26 cellular contexts compared by ENCODE assay signal in genomic region chr1:5370321-5370720, GRCh38.
DNase-seq lines count a peak whose midpoint lies in the region; ATAC-seq, FAIRE-seq and TF ChIP-seq lines count a peak whose summit lies in the region.
"Had no signal": no experiment of that assay in that cellular context is flagged by ENCODE, and none has a peak within 500 bp of the region (broad histone marks: within the 10 kb centered on the region; RNA-seq: fewer than 3 reads in every experiment).

No MANE protein-coding gene starts in this region.

- peaks cover 17% of the 10 kb centered on the region for H3K9me3 Mint-ChIP-seq in activated CD4-positive, alpha-beta T cell treated with anti-CD3 and anti-CD28 coated beads, Interleukin-2, amount 10 ng/mL, durations not matched to agents 24 days and 14 days
- peaks cover 11% of the 10 kb centered on the region for H3K9me3 Mint-ChIP-seq in CD4-positive, alpha-beta T cell
- H3K9me3 Mint-ChIP-seq in T-helper 1 cell treated with Interleukin-12 subunit alpha and Interleukin-12 subunit beta and Interleukin-4 antibody, amounts not matched to agents 30 μg/mL and 1 μg/mL, for 36 hours = peaks cover 10% of the 10 kb centered on the region

- H3K9me3 ChIP-seq in CD4-positive, alpha-beta T cell (ENCODE audit: control insufficient read depth, low read length) = peaks cover 7% of the 10 kb centered on the region
- H3K9me3 ChIP-seq in right cardiac atrium (ENCODE audit: control insufficient read depth, low read length) = peaks cover 1% of the 10 kb centered on the region
- H3K9me3 ChIP-seq: A549 had no signal

- POLR2A ChIA-PET in CD4-positive, alpha-beta T cell (lab: Charles Lee) = interaction anchor here (0.6 to 2.1 kb wide), 3 partner anchors 11 to 44 kb away, joined by 4 to 6 read pairs (median 5); no protein-coding TSS in a partner anchor

- no peak for TF ChIP-seq CTCF in CD4-positive, alpha-beta T cell (IDR thresholded peaks at IDR 0.05)
- TF ChIP-seq CTCF in bronchial epithelial cell (IDR thresholded peaks at IDR 0.05; ENCODE audit: insufficient read depth, low read length, severe bottlenecking) = no peak

- CTCF ChIA-PET in CD4-positive, alpha-beta T cell (lab: Charles Lee) = no interaction called here

- peak; percentile 43 for ATAC-seq in CD4-positive, alpha-beta T cell (ENCODE audit: poor library complexity)
- ATAC-seq in GM19452 (IDR thresholded peaks at IDR 0.05; ENCODE audit: unreplicated experiment) (no peak), right cardiac atrium (no peak)
- ATAC-seq: A549, heart left ventricle, left colon had no signal

- WGBS in right cardiac atrium = 75% methylated on average over 3 of the region's 3 CpGs

- H3K4me1 Mint-ChIP-seq in activated CD4-positive, alpha-beta T cell treated with anti-CD3 and anti-CD28 coated beads, Interleukin-2, amount 10 ng/mL, durations not matched to agents 24 days and 14 days = peaks cover 17% of the 10 kb centered on the region
- peaks cover 17% of the 10 kb centered on the region for H3K4me1 Mint-ChIP-seq in CD4-positive, alpha-beta T cell (ENCODE audit: low read depth)
- H3K4me1 Mint-ChIP-seq in T-helper 1 cell treated with Interleukin-12 subunit alpha and Interleukin-12 subunit beta and Interleukin-4 antibody, amounts not matched to agents 30 μg/mL and 1 μg/mL, for 36 hours (ENCODE audit: low read depth) = peaks cover 19% of the 10 kb centered on the region
- H3K4me1 Mint-ChIP-seq: B cell, memory B cell had no signal

- H3K27me3 ChIP-seq in CD4-positive, alpha-beta T cell (ENCODE audit: control insufficient read depth, insufficient read depth, low read length) = no peaks in the 10 kb centered on the region
- H3K27me3 ChIP-seq in bronchial epithelial cell (ENCODE audit: control insufficient read depth, insufficient read depth, low read length) (no peaks in the 10 kb centered on the region), right cardiac atrium (ENCODE audit: control insufficient read depth, insufficient read depth) (no peaks in the 10 kb centered on the region)
- H3K27me3 ChIP-seq: cardiac muscle cell had no signal

- H3K4me1 ChIP-seq in right cardiac atrium (ENCODE audit: control insufficient read depth, insufficient read depth, low read length) = no peaks in the 10 kb centered on the region
- H3K4me1 ChIP-seq: A549, heart left ventricle, spleen had no signal

- DNase-seq in activated CD4-positive, alpha-beta T cell treated with anti-CD3 and anti-CD28 coated beads, Interleukin-2, amount 10 ng/mL, durations not matched to agents 24 days and 14 days = peak; percentile 73
- DNase-seq in activated CD4-positive, alpha-beta T cell treated with anti-CD3 and anti-CD28 coated beads, Interleukin-2, amount 50 U/mL, for 4 hours = no peak
- DNase-seq in CD4-positive, alpha-beta T cell = peak in 4 of 10 experiments; percentile 6 to 33 (median 19)
- DNase-seq in bronchial epithelial cell (ENCODE audit: low read depth) (peak; percentile 53), right cardiac atrium (no peak), posterior vena cava (ENCODE audit: low spot score) (no peak)
- DNase-seq: activated T-cell treated with anti-CD3 and anti-CD28 coated beads, Interleukin-2, amount 50 U/mL, for 24 hours; amygdala; dermis blood vessel endothelial cell; GOT3; heart left ventricle; left colon; NCI-H1092 treated with DMSO at 0.1 percent for 48 hours; NCI-H2029 treated with DMSO at 0.1 percent for 48 hours; NCI-H345; occipital lobe; OCI-M1; Right ventricle myocardium superior; spleen had no signal

- no peaks in the 10 kb centered on the region for H3K36me3 ChIP-seq in bronchial epithelial cell (ENCODE audit: control insufficient read depth, insufficient read depth, low read length)
- H3K36me3 ChIP-seq: cardiac muscle cell, heart left ventricle, spleen had no signal

- no peak overlapping the region for H3K27ac Mint-ChIP-seq in activated CD4-positive, alpha-beta T cell treated with anti-CD3 and anti-CD28 coated beads, Interleukin-2, amount 10 ng/mL, durations not matched to agents 24 days and 14 days
- no peak overlapping the region for H3K27ac Mint-ChIP-seq in CD4-positive, alpha-beta T cell
- peak overlapping the region; percentile 33 for H3K27ac Mint-ChIP-seq in T-helper 1 cell treated with Interleukin-12 subunit alpha and Interleukin-12 subunit beta and Interleukin-4 antibody, amounts not matched to agents 30 μg/mL and 1 μg/mL, for 36 hours
- H3K27ac Mint-ChIP-seq: activated T-cell treated with anti-CD3 and anti-CD28 coated beads, Interleukin-2, amount 50 U/mL, for 24 hours; B cell; memory B cell had no signal

- no peaks in the 10 kb centered on the region for H3K27me3 Mint-ChIP-seq in activated CD4-positive, alpha-beta T cell treated with anti-CD3 and anti-CD28 coated beads, Interleukin-2, amount 10 ng/mL, durations not matched to agents 24 days and 14 days
- peaks cover 3% of the 10 kb centered on the region for H3K27me3 Mint-ChIP-seq in CD4-positive, alpha-beta T cell
- H3K27me3 Mint-ChIP-seq in T-helper 1 cell treated with Interleukin-12 subunit alpha and Interleukin-12 subunit beta and Interleukin-4 antibody, amounts not matched to agents 30 μg/mL and 1 μg/mL, for 36 hours (ENCODE audit: low read depth) = peaks cover 3% of the 10 kb centered on the region
- H3K27me3 Mint-ChIP-seq: activated T-cell treated with anti-CD3 and anti-CD28 coated beads, Interleukin-2, amount 50 U/mL, for 24 hours; B cell had no signal

- intact Hi-C loops in activated CD4-positive, alpha-beta T cell treated with anti-CD3 and anti-CD28 coated beads, Interleukin-2, amount 10 ng/mL, durations not matched to agents 24 days and 14 days (cut with micrococcal nuclease) = no loop called here
- intact Hi-C loops in CD4-positive, alpha-beta T cell (cut with DNase I, micrococcal nuclease) = loop anchor here in 1 of 2 experiments (5.0 kb wide), 1 partner anchor 43 kb away; no protein-coding TSS in a partner anchor
- intact Hi-C loops in right cardiac atrium (cut with DNase I) (no loop called here), posterior vena cava (cut with DNase I) (no loop called here)

- peak overlapping the region; percentile 20 for H3K4me3 Mint-ChIP-seq in activated CD4-positive, alpha-beta T cell treated with anti-CD3 and anti-CD28 coated beads, Interleukin-2, amount 10 ng/mL, durations not matched to agents 24 days and 14 days
- no peak overlapping the region for H3K4me3 Mint-ChIP-seq in CD4-positive, alpha-beta T cell
- peak overlapping the region; percentile 8 for H3K4me3 Mint-ChIP-seq in T-helper 1 cell treated with Interleukin-12 subunit alpha and Interleukin-12 subunit beta and Interleukin-4 antibody, amounts not matched to agents 30 μg/mL and 1 μg/mL, for 36 hours
- H3K4me3 Mint-ChIP-seq: activated T-cell treated with anti-CD3 and anti-CD28 coated beads, Interleukin-2, amount 50 U/mL, for 24 hours; B cell; memory B cell had no signal

- FAIRE-seq in bronchial epithelial cell (lab: Jason Lieb, UNC) = no peak
- FAIRE-seq: A549, TTC549 had no signal

- no peak overlapping the region for H3K27ac ChIP-seq in CD4-positive, alpha-beta T cell (ENCODE audit: low read depth, low read length)
- H3K27ac ChIP-seq in right cardiac atrium (ENCODE audit: low read length) = no peak overlapping the region
- H3K27ac ChIP-seq: A549, cardiac muscle cell, heart left ventricle, spleen had no signal

- H3K36me3 Mint-ChIP-seq in activated CD4-positive, alpha-beta T cell treated with anti-CD3 and anti-CD28 coated beads, Interleukin-2, amount 10 ng/mL, durations not matched to agents 24 days and 14 days (ENCODE audit: low read depth) = no peaks in the 10 kb centered on the region
- no peaks in the 10 kb centered on the region for H3K36me3 Mint-ChIP-seq in CD4-positive, alpha-beta T cell (ENCODE audit: low read depth)
- peaks cover 5% of the 10 kb centered on the region for H3K36me3 Mint-ChIP-seq in T-helper 1 cell treated with Interleukin-12 subunit alpha and Interleukin-12 subunit beta and Interleukin-4 antibody, amounts not matched to agents 30 μg/mL and 1 μg/mL, for 36 hours (ENCODE audit: low read depth)
- H3K36me3 Mint-ChIP-seq: memory B cell had no signal

- no peak overlapping the region for H3K4me3 ChIP-seq in bronchial epithelial cell (ENCODE audit: low read depth, low read length)
- no peak overlapping the region for H3K4me3 ChIP-seq in right cardiac atrium (ENCODE audit: low read length)
- H3K4me3 ChIP-seq: A549, cardiac muscle cell, heart left ventricle, spleen had no signal

Comparison
In these comparisons a context has a peak if more than half of its experiments do, and no peak if none do; other contexts are left out.
1. DNase-seq: peak in activated CD4-positive, alpha-beta T cell treated with anti-CD3 and anti-CD28 coated beads, Interleukin-2, amount 10 ng/mL, durations not matched to agents 24 days and 14 days (single experiment) and bronchial epithelial cell (single experiment); none in activated CD4-positive, alpha-beta T cell treated with anti-CD3 and anti-CD28 coated beads, Interleukin-2, amount 50 U/mL, for 4 hours (0 of 2), right cardiac atrium (0 of 3) and posterior vena cava (single experiment).